Comparison of ENCODE assay signal across 9 cellular contexts in genomic region chr19:3555653-3556422, GRCh38. TPM values are rescaled to one million over a fixed set of nuclear protein-coding genes. Genes with fewer than 3 reads are reported as not detected.
A peak's percentile ranks its signal among the peaks of the same experiment; 100 is the strongest.
DNase-seq lines count a peak whose midpoint lies in the region; ATAC-seq and TF ChIP-seq lines count a peak whose summit lies in the region.
"Had no signal": no experiment of that assay in that cellular context is flagged by ENCODE, and none has a peak within 500 bp of the region (broad histone marks: within the 10 kb centered on the region; RNA-seq: fewer than 3 reads in every experiment).

No MANE protein-coding gene starts in this region.

- H3K4me3 Mint-ChIP-seq in activated B cell treated with CpG ODN at 0.5 μM for 24 hours, result peak overlapping the region; percentile 89
- H3K4me3 Mint-ChIP-seq in stimulated activated effector memory CD8-positive, alpha-beta T cell treated with anti-CD3 and anti-CD28 coated beads, Interleukin-12 subunit alpha, Interleukin-12 subunit beta, amount 100 ng/mL, for 72 hours, result peak overlapping the region; percentile 98

- H3K4me1 ChIP-seq in HEK293 (ENCODE audit: control insufficient read depth, insufficient read depth, low read length), result 0 out of 2 replicates have a peak, but pooled peaks cover 2% of the 10 kb centered on the region
- H3K4me1 ChIP-seq in hepatocyte (ENCODE audit: insufficient read depth), result peaks cover 19% of the 10 kb centered on the region

- POLR2A ChIA-PET in HEK293 (lab: Yijun Ruan, JAX), result interaction anchor here (0.8 to 1.0 kb wide), 2 partner anchors 11 to 18 kb away, joined by 3 to 7 read pairs; no protein-coding TSS in a partner anchor
- POLR2A ChIA-PET in activated B cell treated with CpG ODN at 0.5 μM for 24 hours (lab: Charles Lee), result interaction anchor here (0.5 to 3.0 kb wide), 10 partner anchors 9 to 1963 kb away, joined by 3 to 13 read pairs (median 4); partner anchors contain the start of gene MRPL54

- intact Hi-C loops in activated B cell treated with CpG ODN at 0.5 μM for 24 hours (cut with micrococcal nuclease), result loop anchor here (2.0 to 10.0 kb wide), 5 partner anchors 49 to 509 kb away; partner anchors contain the start of genes APBA3, CACTIN, FZR1 and MRPL54

- peaks cover 7% of the 10 kb centered on the region for H3K36me3 Mint-ChIP-seq in activated B cell treated with CpG ODN at 0.5 μM for 24 hours (ENCODE audit: low read depth)
- H3K36me3 Mint-ChIP-seq in stimulated activated effector memory CD8-positive, alpha-beta T cell treated with anti-CD3 and anti-CD28 coated beads, Interleukin-12 subunit alpha, Interleukin-12 subunit beta, amount 100 ng/mL, for 72 hours, result peaks cover 23% of the 10 kb centered on the region

- H3K4me3 ChIP-seq in HEK293 (ENCODE audit: low read depth, low read length), result no peak overlapping the region; the same call in none of the 2 replicates
- no peak overlapping the region for H3K4me3 ChIP-seq in hepatocyte

- peaks cover 67% of the 10 kb centered on the region for H3K4me1 Mint-ChIP-seq in activated B cell treated with CpG ODN at 0.5 μM for 24 hours
- peaks cover 53% of the 10 kb centered on the region for H3K4me1 Mint-ChIP-seq in stimulated activated effector memory CD8-positive, alpha-beta T cell treated with anti-CD3 and anti-CD28 coated beads, Interleukin-12 subunit alpha, Interleukin-12 subunit beta, amount 100 ng/mL, for 72 hours

- no peaks in the 10 kb centered on the region for H3K27me3 ChIP-seq in hepatocyte

- no peaks in the 10 kb centered on the region for H3K9me3 Mint-ChIP-seq in activated B cell treated with CpG ODN at 0.5 μM for 24 hours
- no peaks in the 10 kb centered on the region for H3K9me3 Mint-ChIP-seq in stimulated activated effector memory CD8-positive, alpha-beta T cell treated with anti-CD3 and anti-CD28 coated beads, Interleukin-12 subunit alpha, Interleukin-12 subunit beta, amount 100 ng/mL, for 72 hours

- H3K9me3 ChIP-seq in HEK293 (ENCODE audit: control insufficient read depth, insufficient read depth, low read depth, low read length) (no peaks in the 10 kb centered on the region), hepatocyte (ENCODE audit: low read depth) (no peaks in the 10 kb centered on the region)

- H3K27ac ChIP-seq in HEK293 (ENCODE audit: extremely low read depth, low read depth, low read length) (no peak overlapping the region), hepatocyte (no peak overlapping the region)

- no peak for TF ChIP-seq CTCF in HEK293 (tag by site-specific recombination; IDR thresholded peaks at IDR 0.05)
- no peak for TF ChIP-seq CTCF in activated B cell treated with CpG ODN at 0.5 μM for 24 hours (IDR thresholded peaks at IDR 0.05)
- TF ChIP-seq CTCF in hepatocyte (IDR thresholded peaks at IDR 0.05; ENCODE audit: poor library complexity), result no peak

- peaks cover 14% of the 10 kb centered on the region for H3K79me2 ChIP-seq in hepatocyte

- H4K20me1 ChIP-seq in hepatocyte (ENCODE audit: insufficient read depth, poor library complexity, severe bottlenecking), result peaks cover 5% of the 10 kb centered on the region

- H3K9me2 ChIP-seq in hepatocyte (replicated peaks; ENCODE audit: insufficient read depth), result no peaks in the 10 kb centered on the region

- ATAC-seq in activated B cell treated with CpG ODN at 0.5 μM for 24 hours (ENCODE audit: low read depth), result no peak
- ATAC-seq in stimulated activated effector memory CD8-positive, alpha-beta T cell treated with anti-CD3 and anti-CD28 coated beads, Interleukin-12 subunit alpha, Interleukin-12 subunit beta, amount 100 ng/mL, for 72 hours, result no peak
- ATAC-seq in esophagus mucosa, result no peak
- ATAC-seq in HG02623 (IDR thresholded peaks at IDR 0.05; ENCODE audit: unreplicated experiment), result no peak

- CTCF ChIA-PET in HEK293 (lab: Yijun Ruan, JAX) (interaction anchor here (0.6 to 2.7 kb wide), 6 partner anchors 10 to 126 kb away, joined by 3 to 21 read pairs (median 4); no protein-coding TSS in a partner anchor), activated B cell treated with CpG ODN at 0.5 μM for 24 hours (lab: Charles Lee) (interaction anchor here (6.0 kb wide), 1 partner anchor 10 kb away, joined by 37 read pairs; no protein-coding TSS in a partner anchor)

- H3K27ac Mint-ChIP-seq in activated B cell treated with CpG ODN at 0.5 μM for 24 hours, result peak overlapping the region; percentile 81
- H3K27ac Mint-ChIP-seq in stimulated activated effector memory CD8-positive, alpha-beta T cell treated with anti-CD3 and anti-CD28 coated beads, Interleukin-12 subunit alpha, Interleukin-12 subunit beta, amount 100 ng/mL, for 72 hours, result peak overlapping the region; percentile 95

- DNase-seq in activated B cell treated with CpG ODN at 0.5 μM for 24 hours, result no peak
- DNase-seq in hepatocyte (ENCODE audit: low spot score), result no peak
- DNase-seq in stimulated activated effector memory CD8-positive, alpha-beta T cell treated with anti-CD3 and anti-CD28 coated beads, Interleukin-12 subunit alpha, Interleukin-12 subunit beta, amount 100 ng/mL, for 72 hours (ENCODE audit: low spot score in 2 of 2), result no peak
- no peak for DNase-seq in activated CD4-positive, alpha-beta T cell treated with anti-CD3 and anti-CD28 coated beads, Interleukin-2, amount 50 U/mL, for 1 hour
- DNase-seq: NCI-H345 had no signal

- no peaks in the 10 kb centered on the region for H3K27me3 Mint-ChIP-seq in activated B cell treated with CpG ODN at 0.5 μM for 24 hours

- H3K36me3 ChIP-seq in HEK293 (ENCODE audit: control insufficient read depth in 2 of 2, insufficient read depth in 1 of 2, low read length in 2 of 2), result peaks cover 0 to 3% of the 10 kb centered on the region in 2 experiments; a peak in 2 of 3 replicates
- no peaks in the 10 kb centered on the region for H3K36me3 ChIP-seq in hepatocyte (replicated peaks; ENCODE audit: insufficient read depth, low read depth)

- H3K4me2 ChIP-seq in hepatocyte, result peak overlapping the region; percentile 97

- H2AFZ ChIP-seq in hepatocyte, result no peak overlapping the region

- WGBS in hepatocyte (ENCODE audit: low lambda C conversion rate, missing lambda C conversion rate), result 91% methylated on average over 13 of the region's 15 CpGs

TF ChIP-seq in HEK293, 187 proteins besides CTCF, POLR2A, EP300 and RAD21:
- TF ChIP-seq KLF8 (tag by site-specific recombination; IDR thresholded peaks at IDR 0.05) (no peak), GLIS2 (tag by site-specific recombination; IDR thresholded peaks at IDR 0.05) (0 out of 2 replicates have a peak, but pooled peaks have one; percentile 6), GLIS1 (tag by site-specific recombination; IDR thresholded peaks at IDR 0.05) (0 out of 2 replicates have a peak, but pooled peaks have one; percentile 18)

RNA-seq across cellular contexts. Expression of gene MFSD12, which starts 1.5 kb away (rescaled TPM):
- total RNA-seq in activated B cell treated with CpG ODN at 0.5 μM for 24 hours, result 59.2 and 76.9 TPM in 2 replicates
- 39.3 and 44.7 TPM in 2 replicates for total RNA-seq in hepatocyte
- polyA plus RNA-seq in hepatocyte, result 57.7 and 63.5 TPM in 2 replicates
- total RNA-seq in esophagus mucosa, result 25.7 TPM

RNA-seq across cellular contexts. Expression of gene TEKTIP1, which starts 16.9 kb away (rescaled TPM):
- total RNA-seq in activated B cell treated with CpG ODN at 0.5 μM for 24 hours, result 7.1 and 8.1 TPM in 2 replicates
- total RNA-seq in hepatocyte, result not detected in 2 replicates
- polyA plus RNA-seq in hepatocyte, result 1.4 and 1.5 TPM in 2 replicates
- total RNA-seq in esophagus mucosa, result 0.84 TPM
- total RNA-seq: dermis microvascular lymphatic vessel endothelial cell had no signal

RNA-seq across cellular contexts. Expression of gene HMG20B, which starts 16.9 kb away (rescaled TPM):
- total RNA-seq in activated B cell treated with CpG ODN at 0.5 μM for 24 hours, result 46.0 and 51.0 TPM in 2 replicates
- 61.4 and 62.6 TPM in 2 replicates for total RNA-seq in hepatocyte
- 82.3 and 105 TPM in 2 replicates for polyA plus RNA-seq in hepatocyte
- 36.6 TPM for total RNA-seq in esophagus mucosa

RNA-seq across cellular contexts. Expression of gene GIPC3, which starts 29.4 kb away (rescaled TPM):
- total RNA-seq in activated B cell treated with CpG ODN at 0.5 μM for 24 hours (0.24 and 0.29 TPM in 2 replicates), hepatocyte (0.04 TPM in 1 of 2 replicates, not detected in the other), esophagus mucosa (0.28 TPM)
- 0.19 and 0.28 TPM in 2 replicates for polyA plus RNA-seq in hepatocyte

RNA-seq across cellular contexts. Expression of gene FZR1, which starts 49.7 kb away (rescaled TPM):
- 53.5 and 66.0 TPM in 2 replicates for total RNA-seq in activated B cell treated with CpG ODN at 0.5 μM for 24 hours
- 18.1 and 32.1 TPM in 2 replicates for total RNA-seq in hepatocyte
- polyA plus RNA-seq in hepatocyte, result 51.0 and 51.9 TPM in 2 replicates
- 38.5 TPM for total RNA-seq in esophagus mucosa
